Comparison of ENCODE assay signal across 9 cellular contexts in the genomic region with DNA sequence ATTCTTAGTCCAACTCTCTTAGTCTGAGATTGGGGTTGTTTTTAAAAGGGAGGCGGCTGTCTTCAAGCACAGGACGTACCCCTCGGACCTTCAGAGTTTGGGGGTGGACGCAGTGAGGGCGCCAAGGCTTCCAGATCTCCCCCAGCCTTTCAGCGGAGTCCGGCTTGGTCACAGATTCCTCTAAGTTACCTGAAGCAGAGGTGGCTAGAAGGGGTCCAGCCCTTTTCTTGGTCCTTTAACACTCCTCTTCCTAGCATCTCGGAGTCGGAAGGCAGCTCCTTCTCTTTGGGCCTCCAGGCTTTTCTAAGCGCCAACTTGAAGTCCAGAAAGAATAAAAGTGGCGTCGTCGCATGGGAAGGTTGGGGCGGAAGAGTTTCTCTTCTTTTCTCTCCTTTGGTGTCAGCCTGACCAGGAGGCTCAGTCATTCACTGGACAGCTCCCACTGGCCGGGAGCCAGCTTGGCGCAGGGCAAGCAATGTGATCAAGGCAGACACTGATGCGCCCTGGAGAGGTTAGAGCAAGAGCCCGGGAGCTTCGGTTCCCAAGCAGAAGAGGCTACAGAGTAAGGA. TPM values are rescaled to one million over a fixed set of nuclear protein-coding genes. Genes with fewer than 3 reads are reported as not detected.
DNase-seq lines count a peak whose midpoint lies in the region; ATAC-seq, FAIRE-seq and TF ChIP-seq lines count a peak whose summit lies in the region.
"Had no signal": no experiment of that assay in that cellular context is flagged by ENCODE, and none has a peak within 500 bp of the region (broad histone marks: within the 10 kb centered on the region; RNA-seq: fewer than 3 reads in every experiment).

No MANE protein-coding gene starts in this region.

- no peak overlapping the region for H4K91ac ChIP-seq in trophoblast cell (ENCODE audit: low read depth, low read length)

- H3K9me3 Mint-ChIP-seq in activated T-helper 2 cell treated with anti-CD3 and anti-CD28 coated beads, Interferon-gamma antibody, Interleukin-2, Interleukin-4, amounts not matched to agents 10 μg/mL and 5 μg/mL and 100 μg/mL, durations not matched to agents 14 hours and 24 hours and 36 hours, result no peaks in the 10 kb centered on the region

- no peak for FAIRE-seq in GM12892 (lab: Jason Lieb, UNC)

- H3K27ac Mint-ChIP-seq in activated T-helper 2 cell treated with anti-CD3 and anti-CD28 coated beads, Interferon-gamma antibody, Interleukin-2, Interleukin-4, amounts not matched to agents 10 μg/mL and 5 μg/mL and 100 μg/mL, durations not matched to agents 14 hours and 24 hours and 36 hours, result no peak overlapping the region

- H3K27ac ChIP-seq in HUES64 (ENCODE audit: low read depth, low read length) (no peak overlapping the region), heart left ventricle (no peak overlapping the region), trophoblast cell (ENCODE audit: low read depth, low read length) (no peak overlapping the region)

- H3K9me3 ChIP-seq in HUES64 (ENCODE audit: insufficient read depth, low read depth, low read length) (no peaks in the 10 kb centered on the region), heart left ventricle (no peaks in the 10 kb centered on the region), trophoblast cell (ENCODE audit: insufficient read depth, low read depth, low read length) (no peaks in the 10 kb centered on the region)

- no peak overlapping the region for H4K8ac ChIP-seq in trophoblast cell (ENCODE audit: low read depth, low read length)

- H3K14ac ChIP-seq in trophoblast cell (ENCODE audit: low read length), result no peak overlapping the region

- ATAC-seq in heart left ventricle (peak; percentile 63 to 87 (median 79)), GM19463 (IDR thresholded peaks at IDR 0.05; ENCODE audit: unreplicated experiment) (no peak), GM21576 (IDR thresholded peaks at IDR 0.05; ENCODE audit: unreplicated experiment) (no peak)

- peak overlapping the region; percentile 82 for H3K4me3 ChIP-seq in HUES64 (ENCODE audit: low read length)
- peak overlapping the region in 10 of 12 donors; percentile 1 to 48 (median 37) for H3K4me3 ChIP-seq in heart left ventricle
- peak overlapping the region; percentile 67 for H3K4me3 ChIP-seq in trophoblast cell (ENCODE audit: low read depth, low read length)

- no peak for TF ChIP-seq CTCF in heart left ventricle (IDR thresholded peaks at IDR 0.05)

- no peak overlapping the region for H2BK120ac ChIP-seq in trophoblast cell (ENCODE audit: insufficient read depth, low read length, poor library complexity)

- H2BK5ac ChIP-seq in trophoblast cell (ENCODE audit: low read depth, low read length, poor library complexity), result no peak overlapping the region

- no peak overlapping the region for H2BK12ac ChIP-seq in trophoblast cell (ENCODE audit: low read length)

- peak overlapping the region; percentile 77 for H3K4me2 ChIP-seq in trophoblast cell (ENCODE audit: low read length)

- H3K4me1 Mint-ChIP-seq in activated T-helper 2 cell treated with anti-CD3 and anti-CD28 coated beads, Interferon-gamma antibody, Interleukin-2, Interleukin-4, amounts not matched to agents 10 μg/mL and 5 μg/mL and 100 μg/mL, durations not matched to agents 14 hours and 24 hours and 36 hours (ENCODE audit: low read depth), result peaks cover 44% of the 10 kb centered on the region

- H3K36me3 ChIP-seq in HUES64 (ENCODE audit: insufficient read depth, low read length) (no peaks in the 10 kb centered on the region), heart left ventricle (no peaks in the 10 kb centered on the region), trophoblast cell (ENCODE audit: control insufficient read depth in 1 of 2, insufficient read depth in 2 of 2, low read length in 2 of 2) (no peaks in the 10 kb centered on the region)

- no peak overlapping the region for H2AK5ac ChIP-seq in trophoblast cell (ENCODE audit: low read length)

- no peak overlapping the region for H3K9ac ChIP-seq in HUES64 (ENCODE audit: low read depth, low read length)
- no peak overlapping the region for H3K9ac ChIP-seq in trophoblast cell (ENCODE audit: low read length)

- no peak overlapping the region for H4K12ac ChIP-seq in trophoblast cell (ENCODE audit: low read depth, low read length)

- WGBS in HUES64, result 1% methylated on average over 18 of the region's 19 CpGs
- 1% methylated on average over 13 to 19 of the region's 19 CpGs for WGBS in heart left ventricle, 4 donors
- WGBS in trophoblast cell (ENCODE audit: extremely low coverage, insufficient coverage, insufficient read length), result no CpG with 5 or more reads among the region's 19 CpGs

- H3K36me3 Mint-ChIP-seq in activated T-helper 2 cell treated with anti-CD3 and anti-CD28 coated beads, Interferon-gamma antibody, Interleukin-2, Interleukin-4, amounts not matched to agents 10 μg/mL and 5 μg/mL and 100 μg/mL, durations not matched to agents 14 hours and 24 hours and 36 hours (ENCODE audit: low read depth), result peaks cover 3% of the 10 kb centered on the region

- DNase-seq in D341Med (ENCODE audit: low spot score) (peak; percentile 44), heart left ventricle (peak; percentile 56 to 83 (median 70)), trophoblast cell (peak; percentile 40 to 73), GM12892 (ENCODE audit: insufficient read length) (no peak)
- DNase-seq in activated T-helper 2 cell treated with anti-CD3 and anti-CD28 coated beads, Interferon-gamma antibody, Interleukin-2, Interleukin-4, amounts not matched to agents 10 μg/mL and 5 μg/mL and 100 μg/mL, durations not matched to agents 14 hours and 24 hours and 36 hours (ENCODE audit: low spot score), result no peak

- no peak for TF ChIP-seq POLR2A in heart left ventricle (IDR thresholded peaks at IDR 0.05)
- no peak for TF ChIP-seq POLR2A in GM12892 (IDR thresholded peaks at IDR 0.05; ENCODE audit: low read depth, low read length)

- no peak overlapping the region for H3K4ac ChIP-seq in trophoblast cell (ENCODE audit: low read depth, low read length)

- peaks cover 72% of the 10 kb centered on the region for H3K27me3 Mint-ChIP-seq in activated T-helper 2 cell treated with anti-CD3 and anti-CD28 coated beads, Interferon-gamma antibody, Interleukin-2, Interleukin-4, amounts not matched to agents 10 μg/mL and 5 μg/mL and 100 μg/mL, durations not matched to agents 14 hours and 24 hours and 36 hours (ENCODE audit: low read depth)

- H3K79me2 ChIP-seq in trophoblast cell (ENCODE audit: control insufficient read depth, insufficient read depth, low read length, poor library complexity), result no peaks in the 10 kb centered on the region

- intact Hi-C loops in activated T-helper 2 cell treated with anti-CD3 and anti-CD28 coated beads, Interferon-gamma antibody, Interleukin-2, Interleukin-4, amounts not matched to agents 10 μg/mL and 5 μg/mL and 100 μg/mL, durations not matched to agents 14 hours and 24 hours and 36 hours (cut with micrococcal nuclease), result loop anchor here (1.0 to 5.0 kb wide), 3 partner anchors 21 to 52 kb away; a partner anchor contains a TSS
- intact Hi-C loops in heart left ventricle (cut with DNase I), result loop anchor here in 3 of 10 donors (5.0 kb wide), 1 partner anchor 50 kb away; a partner anchor contains a TSS

- H2AFZ ChIP-seq in trophoblast cell (ENCODE audit: insufficient read depth, low read length, poor library complexity), result no peak overlapping the region

- no peaks in the 10 kb centered on the region for H3K79me1 ChIP-seq in trophoblast cell (ENCODE audit: low read length)

- H3K18ac ChIP-seq in trophoblast cell (ENCODE audit: low read length), result no peak overlapping the region

- H3K4me1 ChIP-seq in HUES64 (ENCODE audit: insufficient read depth, low read length) (peaks cover 13% of the 10 kb centered on the region), heart left ventricle (peaks cover 0 to 34% (median 16%) of the 10 kb centered on the region in 12 donors), trophoblast cell (ENCODE audit: control insufficient read depth in 1 of 2, insufficient read depth in 2 of 2, low read length in 2 of 2) (peaks cover 8 to 10% of the 10 kb centered on the region in 2 experiments)

- H3K27me3 ChIP-seq in HUES64 (ENCODE audit: insufficient read depth, low read length) (peaks cover 47% of the 10 kb centered on the region), heart left ventricle (peaks cover 0 to 68% (median 13%) of the 10 kb centered on the region in 9 donors), trophoblast cell (ENCODE audit: insufficient read depth, low read length) (no peaks in the 10 kb centered on the region)

- H3K4me3 Mint-ChIP-seq in activated T-helper 2 cell treated with anti-CD3 and anti-CD28 coated beads, Interferon-gamma antibody, Interleukin-2, Interleukin-4, amounts not matched to agents 10 μg/mL and 5 μg/mL and 100 μg/mL, durations not matched to agents 14 hours and 24 hours and 36 hours (ENCODE audit: low read depth), result peak overlapping the region; percentile 75

- no peak overlapping the region for H3K23ac ChIP-seq in trophoblast cell (ENCODE audit: low read length)

RNA-seq across cellular contexts. Expression of a gene that starts 9.6 kb away (rescaled TPM):
- not detected for polyA plus RNA-seq in HUES64 (2013, experiment 1 of 2)
- polyA plus RNA-seq in HUES64 (2013, experiment 2 of 2), result not detected
- total RNA-seq in activated T-helper 2 cell treated with anti-CD3 and anti-CD28 coated beads, Interferon-gamma antibody, Interleukin-2, Interleukin-4, amounts not matched to agents 10 μg/mL and 5 μg/mL and 100 μg/mL, durations not matched to agents 14 hours and 24 hours and 36 hours, result not detected in 2 replicates
- total RNA-seq in heart left ventricle, result not detected
- not detected for polyA plus RNA-seq in heart left ventricle
- polyA plus RNA-seq in trophoblast cell (2013), result not detected in 2 replicates
- not detected for polyA plus RNA-seq in GM12892 (2012; ENCODE audit: missing spikeins)
- total RNA-seq: T-helper 1 cell treated with Interleukin-12 subunit alpha and Interleukin-12 subunit beta and Interleukin-4 antibody, amounts not matched to agents 30 ng/mL and 1 ng/mL, for 36 hours had no signal

RNA-seq across cellular contexts. Expression of a gene that starts 40.7 kb away (rescaled TPM):
- polyA plus RNA-seq in HUES64 (2013, experiment 1 of 2), result not detected
- not detected for polyA plus RNA-seq in HUES64 (2013, experiment 2 of 2)
- total RNA-seq in activated T-helper 2 cell treated with anti-CD3 and anti-CD28 coated beads, Interferon-gamma antibody, Interleukin-2, Interleukin-4, amounts not matched to agents 10 μg/mL and 5 μg/mL and 100 μg/mL, durations not matched to agents 14 hours and 24 hours and 36 hours, result not detected in 2 replicates
- total RNA-seq in heart left ventricle, result not detected
- polyA plus RNA-seq in heart left ventricle, result not detected
- not detected in 2 replicates for polyA plus RNA-seq in trophoblast cell (2013)
- polyA plus RNA-seq in GM12892 (2012; ENCODE audit: missing spikeins), result not detected
- total RNA-seq: T-helper 1 cell treated with Interleukin-12 subunit alpha and Interleukin-12 subunit beta and Interleukin-4 antibody, amounts not matched to agents 30 ng/mL and 1 ng/mL, for 36 hours had no signal

RNA-seq across cellular contexts. Expression of a gene that starts 44.1 kb away (rescaled TPM):
- polyA plus RNA-seq in HUES64 (2013, experiment 1 of 2), result not detected
- not detected for polyA plus RNA-seq in HUES64 (2013, experiment 2 of 2)
- not detected in 2 replicates for total RNA-seq in activated T-helper 2 cell treated with anti-CD3 and anti-CD28 coated beads, Interferon-gamma antibody, Interleukin-2, Interleukin-4, amounts not matched to agents 10 μg/mL and 5 μg/mL and 100 μg/mL, durations not matched to agents 14 hours and 24 hours and 36 hours
- total RNA-seq in heart left ventricle, result not detected
- not detected for polyA plus RNA-seq in heart left ventricle
- not detected in 2 replicates for polyA plus RNA-seq in trophoblast cell (2013)
- not detected for polyA plus RNA-seq in GM12892 (2012; ENCODE audit: missing spikeins)
- total RNA-seq: T-helper 1 cell treated with Interleukin-12 subunit alpha and Interleukin-12 subunit beta and Interleukin-4 antibody, amounts not matched to agents 30 ng/mL and 1 ng/mL, for 36 hours had no signal

RNA-seq across cellular contexts. Expression of a gene that starts 52.5 kb away (rescaled TPM):
- 0.20 TPM for polyA plus RNA-seq in HUES64 (2013, experiment 1 of 2)
- polyA plus RNA-seq in HUES64 (2013, experiment 2 of 2), result 1.1 TPM
- total RNA-seq in activated T-helper 2 cell treated with anti-CD3 and anti-CD28 coated beads, Interferon-gamma antibody, Interleukin-2, Interleukin-4, amounts not matched to agents 10 μg/mL and 5 μg/mL and 100 μg/mL, durations not matched to agents 14 hours and 24 hours and 36 hours, result 0.73 and 1.1 TPM in 2 replicates
- 10 to 100 TPM in 3 of 9 donors, 1 to 10 TPM in 6; 4.7 to 22.2 (median 8.1) TPM for total RNA-seq in heart left ventricle
- polyA plus RNA-seq in heart left ventricle, result 1 to 10 TPM; 9.8 TPM
- polyA plus RNA-seq in trophoblast cell (2013), result 3.7 and 4.6 TPM in 2 replicates
- 1.8 TPM for polyA plus RNA-seq in GM12892 (2012; ENCODE audit: missing spikeins)

RNA-seq across cellular contexts. Expression of a gene that starts 56.7 kb away (rescaled TPM):
- polyA plus RNA-seq in HUES64 (2013, experiment 1 of 2), result 1.1 TPM
- polyA plus RNA-seq in HUES64 (2013, experiment 2 of 2), result 1.5 TPM
- 0.68 and 0.92 TPM in 2 replicates for total RNA-seq in activated T-helper 2 cell treated with anti-CD3 and anti-CD28 coated beads, Interferon-gamma antibody, Interleukin-2, Interleukin-4, amounts not matched to agents 10 μg/mL and 5 μg/mL and 100 μg/mL, durations not matched to agents 14 hours and 24 hours and 36 hours
- 1 to 10 TPM; 2.1 to 9.3 (median 4.0) TPM for total RNA-seq in heart left ventricle
- polyA plus RNA-seq in heart left ventricle, result 1 to 10 TPM; 3.3 to 4.3 TPM
- 2.5 and 3.4 TPM in 2 replicates for polyA plus RNA-seq in trophoblast cell (2013)
- polyA plus RNA-seq in GM12892 (2012; ENCODE audit: missing spikeins), result 1.2 TPM

Comparison
In these comparisons a context has a peak if more than half of its experiments do, and no peak if none do; other contexts are left out.
1. DNase-seq: peak in D341Med (single experiment), heart left ventricle (5 of 5) and trophoblast cell (2 of 2); none in activated T-helper 2 cell treated with anti-CD3 and anti-CD28 coated beads, Interferon-gamma antibody, Interleukin-2, Interleukin-4, amounts not matched to agents 10 μg/mL and 5 μg/mL and 100 μg/mL, durations not matched to agents 14 hours and 24 hours and 36 hours (single experiment) and GM12892 (single experiment).
2. ATAC-seq: peak in heart left ventricle (4 of 4); none in GM19463 (single experiment) and GM21576 (single experiment).
3. Peak in every context shown above with its lines, with median percentiles within 50 percentile points of each other: H3K4me3 ChIP-seq.